21 cellular contexts compared by ENCODE assay signal in the genomic region with DNA sequence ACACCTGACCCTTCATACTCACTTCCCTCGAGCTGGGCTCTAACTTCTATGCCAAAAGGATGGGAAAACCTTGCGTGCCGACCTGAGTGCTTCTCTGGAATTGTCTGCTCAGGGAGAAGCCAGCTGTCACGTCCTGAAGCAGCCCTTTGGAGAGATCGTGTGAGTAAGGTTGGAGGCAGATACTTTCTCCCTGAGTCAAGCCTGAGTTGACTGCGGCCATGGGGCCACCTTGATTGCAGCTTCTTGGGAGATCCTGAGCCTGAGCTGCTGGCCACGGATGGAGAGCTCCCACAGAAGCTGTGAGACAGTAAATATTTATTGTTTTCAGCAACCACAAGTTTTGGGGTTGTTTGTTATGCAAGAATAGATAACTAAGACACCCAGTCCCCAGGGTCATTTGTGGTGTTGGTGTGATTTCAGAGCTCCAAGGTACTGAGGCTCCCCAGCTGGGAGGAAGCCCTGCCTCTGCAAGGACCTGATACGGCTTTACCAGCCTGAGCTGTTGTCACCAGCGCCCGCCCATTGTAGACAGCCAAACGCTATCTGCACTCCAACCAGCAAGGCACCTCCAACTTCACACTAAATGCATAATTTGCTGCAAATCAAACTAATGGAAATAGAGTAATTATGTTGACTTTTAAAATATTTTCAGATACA.
DNase-seq lines count a peak whose midpoint lies in the region; ATAC-seq and TF ChIP-seq lines count a peak whose summit lies in the region.
"Had no signal": no experiment of that assay in that cellular context is flagged by ENCODE, and none has a peak within 500 bp of the region (broad histone marks: within the 10 kb centered on the region; RNA-seq: fewer than 3 reads in every experiment).

No MANE protein-coding gene starts in this region.

- 53% methylated on average over 11 of the region's 11 CpGs for WGBS in prostate gland

- no peaks in the 10 kb centered on the region for H3K36me3 ChIP-seq in BLaER1 treated with 17β-estradiol and CSF1 and Interleukin-3, amounts not matched to agents 10 nM and 100 nM
- H3K36me3 ChIP-seq in colonic mucosa: no peaks in the 10 kb centered on the region
- no peaks in the 10 kb centered on the region for H3K36me3 ChIP-seq in prostate gland
- H3K36me3 ChIP-seq: HAP-1 had no signal

- H4K20me1 ChIP-seq in BLaER1 treated with 17β-estradiol and CSF1 and Interleukin-3, amounts not matched to agents 10 nM and 100 nM: no peaks in the 10 kb centered on the region

- no peak overlapping the region for H3K4me3 ChIP-seq in BLaER1 treated with 17β-estradiol and CSF1 and Interleukin-3, amounts not matched to agents 10 nM and 100 nM
- no peak overlapping the region for H3K4me3 ChIP-seq in colonic mucosa
- H3K4me3 ChIP-seq in prostate gland: no peak overlapping the region
- H3K4me3 ChIP-seq: GM12878, HAP-1 had no signal

- H3K9ac ChIP-seq in BLaER1 treated with 17β-estradiol and CSF1 and Interleukin-3, amounts not matched to agents 10 nM and 100 nM: no peak overlapping the region
- no peak overlapping the region for H3K9ac ChIP-seq in colonic mucosa (ENCODE audit: low read depth in 2 of 2, low read length in 2 of 2)

- TF ChIP-seq CTCF in colonic mucosa (IDR thresholded peaks at IDR 0.05) (no peak), prostate gland (IDR thresholded peaks at IDR 0.05) (no peak)

- H3K9me3 ChIP-seq in BLaER1 treated with 17β-estradiol and CSF1 and Interleukin-3, amounts not matched to agents 10 nM and 100 nM (replicated peaks in 1 of 11): peaks cover 0 to 9% (median 0%) of the 10 kb centered on the region in 11 experiments; a peak in 2 of 22 replicates
- H3K9me3 ChIP-seq in colonic mucosa (no peaks in the 10 kb centered on the region), prostate gland (no peaks in the 10 kb centered on the region)
- H3K9me3 ChIP-seq: Caco-2, HAP-1 had no signal

- peaks cover 0 to 17% (median 14%) of the 10 kb centered on the region in 10 experiments; a peak in 15 of 20 replicates for H3K4me1 ChIP-seq in BLaER1 treated with 17β-estradiol and CSF1 and Interleukin-3, amounts not matched to agents 10 nM and 100 nM
- H3K4me1 ChIP-seq in colonic mucosa (no peaks in the 10 kb centered on the region), prostate gland (replicated peaks) (no peaks in the 10 kb centered on the region)
- H3K4me1 ChIP-seq: Caco-2, HAP-1 had no signal

- no peak for ATAC-seq in GM19452 (IDR thresholded peaks at IDR 0.05; ENCODE audit: unreplicated experiment)
- ATAC-seq: GM12878, Right ventricle myocardium inferior had no signal

- intact Hi-C loops in colonic mucosa (cut with DNase I) (no loop called here), prostate gland (cut with DNase I) (no loop called here)

- peak; percentile 7 for DNase-seq in AG20443 (ENCODE audit: low spot score)
- DNase-seq in colonic mucosa: peak; percentile 11
- DNase-seq in mucosa of gallbladder (ENCODE audit: low spot score): peak; percentile 7
- DNase-seq in cortex of kidney (lab: John Stamatoyannopoulos, UW): no peak
- DNase-seq in prostate gland (ENCODE audit: low spot score): no peak
- DNase-seq: Caco-2; CD4-positive, alpha-beta memory T cell; DMS 273 treated with DMSO at 0.1 percent for 48 hours; DND-41; KG1; NCI-H1092 treated with DMSO at 0.1 percent for 48 hours; NCI-H1436 treated with DMSO at 0.1 percent for 48 hours; NCI-H1930; NCI-H345; NCI-H524 treated with DMSO at 0.1 percent for 48 hours; NCI-H82 had no signal

- peak overlapping the region in 8 of 11 experiments; percentile 40 to 75 (median 52); a peak in 16 of 22 replicates for H3K4me2 ChIP-seq in BLaER1 treated with 17β-estradiol and CSF1 and Interleukin-3, amounts not matched to agents 10 nM and 100 nM

- H3K27ac ChIP-seq in BLaER1 treated with 17β-estradiol and CSF1 and Interleukin-3, amounts not matched to agents 10 nM and 100 nM: 0 out of 22 replicates have a peak overlapping the region, but pooled peaks of 2 of the 11 experiments have one; percentile 12 to 18
- H3K27ac ChIP-seq in colonic mucosa: no peak overlapping the region
- H3K27ac ChIP-seq in prostate gland: no peak overlapping the region

- no peak for TF ChIP-seq POLR2A in prostate gland (IDR thresholded peaks at IDR 0.05)

- no peaks in the 10 kb centered on the region for H3K27me3 ChIP-seq in BLaER1 treated with 17β-estradiol and CSF1 and Interleukin-3, amounts not matched to agents 10 nM and 100 nM
- H3K27me3 ChIP-seq in colonic mucosa: no peaks in the 10 kb centered on the region
- peaks cover 4% of the 10 kb centered on the region for H3K27me3 ChIP-seq in prostate gland (replicated peaks; ENCODE audit: insufficient read depth)

Comparison
In these comparisons a context has a peak if more than half of its experiments do, and no peak if none do; other contexts are left out.
1. DNase-seq: peak in AG20443 (single experiment), colonic mucosa (single experiment) and mucosa of gallbladder (single experiment); none in cortex of kidney (single experiment) and prostate gland (single experiment).